In genomic region chr17:52233632-52234031, GRCh38 we compare ENCODE assay signal across 25 cellular contexts.
"Had no signal": no experiment of that assay in that cellular context is flagged by ENCODE, and none has a peak within 500 bp of the region (broad histone marks: within the 10 kb centered on the region; RNA-seq: fewer than 3 reads in every experiment).

No MANE protein-coding gene starts in this region.

- H3K9me3 ChIP-seq: colonic mucosa, gastrocnemius medialis, left ventricle myocardium inferior, lower lobe of right lung, spleen, suprapubic skin, vagina had no signal

- ATAC-seq: esophagus mucosa; gastrocnemius medialis; lower lobe of right lung; natural killer cell treated with Interleukin-12 subunit alpha and Interleukin-12 subunit beta and Interleukin-15 and Interleukin-18, amount 100 ng/mL, for 72 hours; sciatic nerve; stimulated activated memory B cell treated with anti-CD40 and anti-IgM and Interleukin-4, amounts not matched to agents 10 μg/mL and 1 μg/mL and 100 μg/mL, for 72 hours had no signal

- H3K4me1 Mint-ChIP-seq: memory B cell; naive B cell; stimulated activated memory B cell treated with anti-CD40 and anti-IgM and Interleukin-4, amounts not matched to agents 10 μg/mL and 1 μg/mL and 100 μg/mL, for 72 hours had no signal

- H3K27ac Mint-ChIP-seq: dendritic cell treated with granulocyte-macrophage colony-stimulating factor and Interleukin-4, amounts not matched to agents 40 ng/mL and 50 ng/mL, for 4 days; endodermal cell; memory B cell; naive B cell; natural killer cell treated with Interleukin-12 subunit alpha and Interleukin-12 subunit beta and Interleukin-15 and Interleukin-18, amount 100 ng/mL, for 72 hours; progenitor cell of endocrine pancreas; stimulated activated memory B cell treated with anti-CD40 and anti-IgM and Interleukin-4, amounts not matched to agents 10 μg/mL and 1 μg/mL and 100 μg/mL, for 72 hours; stimulated activated naive CD8-positive, alpha-beta T cell treated with anti-CD3 and anti-CD28 coated beads, Interleukin-15, Interleukin-2, amounts not matched to agents 100 ng/mL and 50 ng/mL, for 24 hours had no signal

- H2AFZ ChIP-seq: parathyroid adenoma had no signal

- H3K27me3 ChIP-seq: colonic mucosa, gastrocnemius medialis, spleen, suprapubic skin, vagina had no signal

- H3K36me3 Mint-ChIP-seq: memory B cell; naive B cell; natural killer cell treated with Interleukin-12 subunit alpha and Interleukin-12 subunit beta and Interleukin-15 and Interleukin-18, amount 100 ng/mL, for 72 hours; stimulated activated memory B cell treated with anti-CD40 and anti-IgM and Interleukin-4, amounts not matched to agents 10 μg/mL and 1 μg/mL and 100 μg/mL, for 72 hours had no signal

- H3K9me3 Mint-ChIP-seq: dendritic cell treated with granulocyte-macrophage colony-stimulating factor and Interleukin-4, amounts not matched to agents 40 ng/mL and 50 ng/mL, for 4 days; endodermal cell; neural crest cell; stimulated activated memory B cell treated with anti-CD40 and anti-IgM and Interleukin-4, amounts not matched to agents 10 μg/mL and 1 μg/mL and 100 μg/mL, for 72 hours; stimulated activated naive CD8-positive, alpha-beta T cell treated with anti-CD3 and anti-CD28 coated beads, Interleukin-15, Interleukin-2, amounts not matched to agents 100 ng/mL and 50 ng/mL, for 24 hours had no signal

- H3K27ac ChIP-seq: colonic mucosa, epithelial cell of prostate, gastrocnemius medialis, left ventricle myocardium inferior, lower lobe of right lung, parathyroid adenoma, spleen, suprapubic skin, vagina had no signal

- H3K79me2 ChIP-seq: parathyroid adenoma had no signal

- H3K9ac ChIP-seq: parathyroid adenoma had no signal

- H3K4me3 ChIP-seq: colonic mucosa, gastrocnemius medialis, left ventricle myocardium inferior, lower lobe of right lung, spleen, suprapubic skin, vagina had no signal

- H3K4me1 ChIP-seq: colonic mucosa, gastrocnemius medialis, left ventricle myocardium inferior, lower lobe of right lung, parathyroid adenoma, spleen, suprapubic skin, vagina had no signal

- FAIRE-seq: kidney had no signal

- H3K4me3 Mint-ChIP-seq: dendritic cell treated with granulocyte-macrophage colony-stimulating factor and Interleukin-4, amounts not matched to agents 40 ng/mL and 50 ng/mL, for 4 days; endodermal cell; memory B cell; naive B cell; natural killer cell treated with Interleukin-12 subunit alpha and Interleukin-12 subunit beta and Interleukin-15 and Interleukin-18, amount 100 ng/mL, for 72 hours; neural crest cell; stimulated activated memory B cell treated with anti-CD40 and anti-IgM and Interleukin-4, amounts not matched to agents 10 μg/mL and 1 μg/mL and 100 μg/mL, for 72 hours; stimulated activated naive CD8-positive, alpha-beta T cell treated with anti-CD3 and anti-CD28 coated beads, Interleukin-15, Interleukin-2, amounts not matched to agents 100 ng/mL and 50 ng/mL, for 24 hours had no signal

- DNase-seq: colonic mucosa; effector CD8-positive, alpha-beta T cell; endodermal cell; gastrocnemius medialis; head of caudate nucleus; kidney; left ventricle myocardium inferior; lower lobe of right lung; naive B cell; spleen; stimulated activated CD4-positive, alpha-beta T cell treated with anti-CD3 and anti-CD28 coated beads, Interleukin-4, amount 100 ng/mL, for 4 hours; trophoblast cell had no signal

- H3K27me3 Mint-ChIP-seq: dendritic cell treated with granulocyte-macrophage colony-stimulating factor and Interleukin-4, amounts not matched to agents 40 ng/mL and 50 ng/mL, for 4 days; memory B cell; naive B cell; natural killer cell treated with Interleukin-12 subunit alpha and Interleukin-12 subunit beta and Interleukin-15 and Interleukin-18, amount 100 ng/mL, for 72 hours; progenitor cell of endocrine pancreas; stimulated activated memory B cell treated with anti-CD40 and anti-IgM and Interleukin-4, amounts not matched to agents 10 μg/mL and 1 μg/mL and 100 μg/mL, for 72 hours; stimulated activated naive CD8-positive, alpha-beta T cell treated with anti-CD3 and anti-CD28 coated beads, Interleukin-15, Interleukin-2, amounts not matched to agents 100 ng/mL and 50 ng/mL, for 24 hours had no signal

- H3K36me3 ChIP-seq: colonic mucosa, gastrocnemius medialis, left ventricle myocardium inferior, lower lobe of right lung, spleen, suprapubic skin, vagina had no signal
